In the genomic region with DNA sequence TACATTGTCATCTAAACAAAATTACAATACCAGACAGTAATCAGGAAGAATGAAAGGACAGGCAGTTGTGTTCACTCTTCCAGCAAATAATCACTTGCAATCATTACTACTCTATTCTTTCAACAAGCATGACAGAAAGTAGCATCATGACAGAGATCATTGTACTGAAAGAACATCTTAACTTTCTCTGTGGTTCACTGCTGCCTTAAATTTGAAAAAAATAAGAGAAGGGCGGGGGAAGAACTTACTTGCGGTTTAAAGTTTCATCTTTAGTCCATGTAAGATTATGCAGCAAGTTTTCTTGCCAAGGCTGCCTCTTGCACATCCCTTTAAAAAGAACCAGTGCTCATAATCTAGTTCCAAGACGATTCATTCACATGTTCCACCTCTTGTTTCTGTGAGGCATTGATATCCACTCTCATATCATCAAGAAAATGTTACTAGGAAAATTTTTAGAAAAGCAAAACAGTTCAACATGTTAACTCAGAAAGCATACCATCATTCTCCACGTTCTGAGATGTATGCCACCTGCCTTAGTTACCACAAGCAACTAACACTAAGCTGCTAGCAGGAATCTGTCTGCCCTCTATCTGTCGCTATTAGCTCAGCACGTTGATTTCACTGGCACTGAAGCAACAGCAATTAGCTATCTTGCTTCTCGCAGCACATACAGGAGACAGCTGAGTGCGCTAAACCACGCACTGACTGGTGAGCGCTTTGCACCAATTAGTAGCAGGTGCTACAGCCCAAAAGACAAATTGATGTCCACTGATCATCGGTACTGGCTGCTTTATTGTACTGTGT, we compare ENCODE assay signal across 8 cellular contexts. TPM values are rescaled to one million over a fixed set of nuclear protein-coding genes. Genes with fewer than 3 reads are reported as not detected.
A peak's percentile ranks its signal among the peaks of the same experiment; 100 is the strongest.
DNase-seq lines count a peak whose midpoint lies in the region; ATAC-seq and TF ChIP-seq lines count a peak whose summit lies in the region.

Gene PCDH15, minus strand, starts transcription at position 555 of the 804 bp plus-strand sequence. CDS start 136,969 bp downstream, outside the sequence.

- ATAC-seq in HG03097 (IDR thresholded peaks at IDR 0.05; ENCODE audit: low FRiP score, unreplicated experiment) = no peak
- ATAC-seq in activated CD8-positive, alpha-beta memory T cell treated with anti-CD3 and anti-CD28 coated beads, Interleukin-2, amount 10 ng/mL, durations not matched to agents 7 days and 5 days = no peak

- TF ChIP-seq CTCF in GM10266 (IDR thresholded peaks at IDR 0.05; ENCODE audit: control insufficient read depth, insufficient read depth, low read depth, missing control alignments) = peak; percentile 31
- TF ChIP-seq CTCF in foreskin fibroblast (IDR thresholded peaks at IDR 0.05; ENCODE audit: low read depth, low read length) = no peak

- H3K4me3 ChIP-seq in foreskin fibroblast (ENCODE audit: low read depth in 1 of 2, low read length in 2 of 2) = no peak within 1 kb of the TSS

- H3K36me3 Mint-ChIP-seq in activated CD8-positive, alpha-beta memory T cell treated with anti-CD3 and anti-CD28 coated beads, Interleukin-2, amount 10 ng/mL, durations not matched to agents 7 days and 5 days = no peaks in the 10 kb centered on the region

- H3K9me3 Mint-ChIP-seq in activated CD8-positive, alpha-beta memory T cell treated with anti-CD3 and anti-CD28 coated beads, Interleukin-2, amount 10 ng/mL, durations not matched to agents 7 days and 5 days (ENCODE audit: low read depth) = no peaks in the 10 kb centered on the region

- H3K27ac Mint-ChIP-seq in activated CD8-positive, alpha-beta memory T cell treated with anti-CD3 and anti-CD28 coated beads, Interleukin-2, amount 10 ng/mL, durations not matched to agents 7 days and 5 days = no peak within 1 kb of the TSS

- DNase-seq in GM10266 (ENCODE audit: extremely low spot score) (peak; percentile 4), NCI-H1930 (lab: John Stamatoyannopoulos, UW) (peak; percentile 1 to 22), cerebellum (ENCODE audit: low spot score) (peak; percentile 4), middle frontal gyrus (ENCODE audit: extremely low spot score, low spot score) (peak; percentile 32), foreskin fibroblast (no peak)
- no peak for DNase-seq in activated naive CD4-positive, alpha-beta T cell (lab: John Stamatoyannopoulos, UW)
- no peak for DNase-seq in activated CD8-positive, alpha-beta memory T cell treated with anti-CD3 and anti-CD28 coated beads, Interleukin-2, amount 10 ng/mL, durations not matched to agents 7 days and 5 days

- H3K27me3 Mint-ChIP-seq in activated CD8-positive, alpha-beta memory T cell treated with anti-CD3 and anti-CD28 coated beads, Interleukin-2, amount 10 ng/mL, durations not matched to agents 7 days and 5 days = no peaks in the 10 kb centered on the region

- CTCF ChIA-PET in activated CD8-positive, alpha-beta memory T cell treated with anti-CD3 and anti-CD28 coated beads, Interleukin-2, amount 10 ng/mL, durations not matched to agents 7 days and 5 days (lab: Charles Lee) = no interaction called here

- H3K4me3 Mint-ChIP-seq in activated CD8-positive, alpha-beta memory T cell treated with anti-CD3 and anti-CD28 coated beads, Interleukin-2, amount 10 ng/mL, durations not matched to agents 7 days and 5 days = no peak within 1 kb of the TSS

- no peaks in the 10 kb centered on the region for H3K4me1 Mint-ChIP-seq in activated CD8-positive, alpha-beta memory T cell treated with anti-CD3 and anti-CD28 coated beads, Interleukin-2, amount 10 ng/mL, durations not matched to agents 7 days and 5 days

RNA-seq across cellular contexts. Expression of gene PCDH15, which starts in this region (rescaled TPM):
- 36.2 TPM for total RNA-seq in cerebellum
- total RNA-seq in activated CD8-positive, alpha-beta memory T cell treated with anti-CD3 and anti-CD28 coated beads, Interleukin-2, amount 10 ng/mL, durations not matched to agents 7 days and 5 days = not detected

Comparison
In these comparisons a context has a peak if more than half of its experiments do, and no peak if none do; other contexts are left out.
1. RNA of gene PCDH15 (total RNA-seq): 36.2 TPM in cerebellum (single experiment); not detected in activated CD8-positive, alpha-beta memory T cell treated with anti-CD3 and anti-CD28 coated beads, Interleukin-2, amount 10 ng/mL, durations not matched to agents 7 days and 5 days; every median in the first group is over 10 times any median in the second.
2. DNase-seq: peak in GM10266 (single experiment), NCI-H1930 (2 of 2), cerebellum (single experiment) and middle frontal gyrus (single experiment); none in activated naive CD4-positive, alpha-beta T cell (0 of 4), activated CD8-positive, alpha-beta memory T cell treated with anti-CD3 and anti-CD28 coated beads, Interleukin-2, amount 10 ng/mL, durations not matched to agents 7 days and 5 days (single experiment) and foreskin fibroblast (0 of 2).